Comparison of ENCODE assay signal across 25 cellular contexts in the genomic region with DNA sequence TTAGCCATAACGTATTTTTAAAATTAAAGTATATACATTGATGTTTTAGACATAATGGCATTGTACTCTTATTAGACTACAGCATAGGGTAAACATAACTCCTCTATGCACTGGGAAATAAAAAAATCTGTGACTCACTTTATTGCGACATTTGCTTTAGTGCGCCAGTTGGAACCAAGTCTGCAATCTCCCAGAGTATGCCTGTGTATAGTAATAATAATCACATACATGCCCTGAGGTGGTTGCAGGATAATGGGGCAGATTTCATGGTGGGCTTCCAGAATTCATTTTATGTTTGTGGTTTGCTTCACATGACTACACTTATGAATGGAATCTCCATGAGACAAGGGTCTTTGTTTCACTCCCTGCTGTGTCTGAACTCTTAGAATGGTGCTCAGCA.
DNase-seq lines count a peak whose midpoint lies in the region; TF ChIP-seq lines count a peak whose summit lies in the region.
"Had no signal": no experiment of that assay in that cellular context is flagged by ENCODE, and none has a peak within 500 bp of the region (broad histone marks: within the 10 kb centered on the region; RNA-seq: fewer than 3 reads in every experiment).

No MANE protein-coding gene starts in this region.

- H3K9ac ChIP-seq in adipocyte (ENCODE audit: low read length): no peak overlapping the region

- no peak overlapping the region for H3K4me3 Mint-ChIP-seq in activated T-cell treated with anti-CD3 and anti-CD28 coated beads, Interleukin-2, amount 50 U/mL, for 24 hours
- H3K4me3 Mint-ChIP-seq in T-helper 2 cell treated with Interferon-gamma antibody and Interleukin-4, amounts not matched to agents 5 μg/mL and 100 μg/mL, for 36 hours: no peak overlapping the region
- H3K4me3 Mint-ChIP-seq: activated CD4-positive, alpha-beta memory T cell treated with anti-CD3 and anti-CD28 coated beads, Interleukin-2, amount 10 ng/mL, durations not matched to agents 7 days and 5 days; CD4-positive, CD25-positive, alpha-beta regulatory T cell; T-helper 1 cell treated with Interleukin-12 subunit alpha and Interleukin-12 subunit beta and Interleukin-4 antibody, amounts not matched to agents 30 μg/mL and 1 μg/mL, for 36 hours had no signal

- peaks cover 3% of the 10 kb centered on the region for H3K9me3 ChIP-seq in adipocyte (ENCODE audit: control insufficient read depth, low read length)
- H3K9me3 ChIP-seq: thyroid gland had no signal

- H3K27me3 Mint-ChIP-seq in activated T-cell treated with anti-CD3 and anti-CD28 coated beads, Interleukin-2, amount 50 U/mL, for 24 hours: peaks cover 7% of the 10 kb centered on the region
- H3K27me3 Mint-ChIP-seq in T-helper 2 cell treated with Interferon-gamma antibody and Interleukin-4, amounts not matched to agents 5 μg/mL and 100 μg/mL, for 36 hours (ENCODE audit: low read depth): no peaks in the 10 kb centered on the region

- H3K4me1 Mint-ChIP-seq in activated T-cell treated with anti-CD3 and anti-CD28 coated beads, Interleukin-2, amount 50 U/mL, for 24 hours (ENCODE audit: low read depth): no peaks in the 10 kb centered on the region
- no peaks in the 10 kb centered on the region for H3K4me1 Mint-ChIP-seq in T-helper 2 cell treated with Interferon-gamma antibody and Interleukin-4, amounts not matched to agents 5 μg/mL and 100 μg/mL, for 36 hours (ENCODE audit: low read depth)
- H3K4me1 Mint-ChIP-seq: activated CD4-positive, alpha-beta memory T cell treated with anti-CD3 and anti-CD28 coated beads, Interleukin-2, amount 10 ng/mL, durations not matched to agents 7 days and 5 days; CD4-positive, CD25-positive, alpha-beta regulatory T cell had no signal

- H3K36me3 Mint-ChIP-seq in activated T-cell treated with anti-CD3 and anti-CD28 coated beads, Interleukin-2, amount 50 U/mL, for 24 hours (ENCODE audit: low read depth): no peaks in the 10 kb centered on the region
- H3K36me3 Mint-ChIP-seq in T-helper 2 cell treated with Interferon-gamma antibody and Interleukin-4, amounts not matched to agents 5 μg/mL and 100 μg/mL, for 36 hours (ENCODE audit: low read depth): no peaks in the 10 kb centered on the region
- H3K36me3 Mint-ChIP-seq: CD4-positive, CD25-positive, alpha-beta regulatory T cell had no signal

- H3K9me3 Mint-ChIP-seq in activated T-cell treated with anti-CD3 and anti-CD28 coated beads, Interleukin-2, amount 50 U/mL, for 24 hours: peaks cover 4% of the 10 kb centered on the region
- peaks cover 4% of the 10 kb centered on the region for H3K9me3 Mint-ChIP-seq in T-helper 2 cell treated with Interferon-gamma antibody and Interleukin-4, amounts not matched to agents 5 μg/mL and 100 μg/mL, for 36 hours
- H3K9me3 Mint-ChIP-seq: activated CD4-positive, alpha-beta memory T cell treated with anti-CD3 and anti-CD28 coated beads, Interleukin-2, amount 10 ng/mL, durations not matched to agents 7 days and 5 days; T-helper 1 cell treated with Interleukin-12 subunit alpha and Interleukin-12 subunit beta and Interleukin-4 antibody, amounts not matched to agents 30 μg/mL and 1 μg/mL, for 36 hours had no signal

- DNase-seq in ELR (ENCODE audit: low read depth) (peak; percentile 37), MV-4-11 (lab: John Stamatoyannopoulos, UW) (peak; percentile 44), adipocyte (ENCODE audit: low read depth) (peak; percentile 65), fibroblast of villous mesenchyme (ENCODE audit: low read depth) (peak; percentile 12), 8988T (no peak), activated gamma-delta T cell treated with Interleukin-2 at 50 U/mL for 16 hours (no peak)
- DNase-seq in activated T-cell treated with anti-CD3 and anti-CD28 coated beads, Interleukin-2, amount 50 U/mL, for 24 hours: no peak
- DNase-seq in T-helper 2 cell treated with Interferon-gamma antibody and Interleukin-4, amounts not matched to agents 5 μg/mL and 100 μg/mL, for 36 hours (ENCODE audit: low spot score): no peak
- DNase-seq: activated CD4-positive, alpha-beta memory T cell treated with anti-CD3 and anti-CD28 coated beads, Interleukin-2, amount 10 ng/mL, durations not matched to agents 7 days and 5 days; activated naive CD4-positive, alpha-beta T cell treated with Interleukin-2 at 50 U/mL for 16 hours; anterior cingulate cortex; CD4-positive, CD25-positive, alpha-beta regulatory T cell; cerebellar nuclear complex; DMS 273 treated with DMSO at 0.1 percent for 48 hours; erythroblast; GDM1; heart left ventricle; KG1; NCI-H1105 treated with DMSO at 0.1 percent for 48 hours; NCI-H2081; posterior cingulate gyrus; Right ventricle myocardium superior; stimulated activated naive CD4-positive, alpha-beta T cell treated with Interleukin-2 at 50 U/mL for 16 hours; thyroid gland had no signal

- H3K4me3 ChIP-seq in adipocyte (ENCODE audit: low read length): no peak overlapping the region
- no peak overlapping the region for H3K4me3 ChIP-seq in fibroblast of villous mesenchyme (ENCODE audit: low read depth, low read length)
- H3K4me3 ChIP-seq: heart left ventricle, thyroid gland had no signal

- no peak for TF ChIP-seq CTCF in fibroblast of villous mesenchyme (IDR thresholded peaks at IDR 0.05; ENCODE audit: insufficient read depth, low read depth, low read length)

- H3K36me3 ChIP-seq in adipocyte (ENCODE audit: control insufficient read depth, insufficient read depth, low read length, severe bottlenecking): no peaks in the 10 kb centered on the region
- H3K36me3 ChIP-seq: heart left ventricle, thyroid gland had no signal

- H3K4me1 ChIP-seq in adipocyte (ENCODE audit: control insufficient read depth, insufficient read depth, low read length): peaks cover 4% of the 10 kb centered on the region
- H3K4me1 ChIP-seq: heart left ventricle, thyroid gland had no signal

- H3K27me3 ChIP-seq in adipocyte (replicated peaks; ENCODE audit: control insufficient read depth, insufficient read depth, low read length): no peaks in the 10 kb centered on the region
- H3K27me3 ChIP-seq: thyroid gland had no signal

- no peak overlapping the region for H3K27ac Mint-ChIP-seq in activated T-cell treated with anti-CD3 and anti-CD28 coated beads, Interleukin-2, amount 50 U/mL, for 24 hours
- no peak overlapping the region for H3K27ac Mint-ChIP-seq in T-helper 2 cell treated with Interferon-gamma antibody and Interleukin-4, amounts not matched to agents 5 μg/mL and 100 μg/mL, for 36 hours
- H3K27ac Mint-ChIP-seq: activated CD4-positive, alpha-beta memory T cell treated with anti-CD3 and anti-CD28 coated beads, Interleukin-2, amount 10 ng/mL, durations not matched to agents 7 days and 5 days; CD4-positive, CD25-positive, alpha-beta regulatory T cell; T-helper 1 cell treated with Interleukin-12 subunit alpha and Interleukin-12 subunit beta and Interleukin-4 antibody, amounts not matched to agents 30 μg/mL and 1 μg/mL, for 36 hours had no signal

Comparison
In these comparisons a context has a peak if more than half of its experiments do, and no peak if none do; other contexts are left out.
1. DNase-seq: peak in ELR (single experiment), MV-4-11 (single experiment), adipocyte (single experiment) and fibroblast of villous mesenchyme (single experiment); none in activated T-cell treated with anti-CD3 and anti-CD28 coated beads, Interleukin-2, amount 50 U/mL, for 24 hours (single experiment), T-helper 2 cell treated with Interferon-gamma antibody and Interleukin-4, amounts not matched to agents 5 μg/mL and 100 μg/mL, for 36 hours (single experiment), 8988T (single experiment) and activated gamma-delta T cell treated with Interleukin-2 at 50 U/mL for 16 hours (single experiment).